In genomic region chr10:84693006-84693405, GRCh38 we compare ENCODE assay signal across 19 cellular contexts.
"Had no signal": no experiment of that assay in that cellular context is flagged by ENCODE, and none has a peak within 500 bp of the region (broad histone marks: within the 10 kb centered on the region; RNA-seq: fewer than 3 reads in every experiment).

No MANE protein-coding gene starts in this region.

- H3K4me3 ChIP-seq: MG63 had no signal

- H3K27ac ChIP-seq: RWPE1 had no signal

- DNase-seq: KBM-7, MG63, NCI-H1092, NCI-H1436, NCI-H187, NCI-H2029, NCI-H2081 treated with DMSO at 0.1 percent for 48 hours, NCI-H2171, NCI-H226, NCI-H446, NCI-H510A, NCI-H524 treated with DMSO at 0.1 percent for 48 hours, NCI-H69, NCI-H774, SHP77, SK-N-SH, SW 1271 had no signal

- H3K4me2 ChIP-seq: SK-N-SH had no signal

- H3K9ac ChIP-seq: SK-N-SH had no signal

- H3K36me3 ChIP-seq: MG63 had no signal

- H3K9me2 ChIP-seq: SK-N-SH had no signal

- H3K27me3 ChIP-seq: MG63 had no signal

- H3K9me3 ChIP-seq: MG63, SK-N-SH had no signal

- ATAC-seq: Panc1 had no signal
